Comparison of ENCODE assay signal across 18 cellular contexts in genomic region chr18:70182548-70182947, GRCh38. TPM values are rescaled to one million over a fixed set of nuclear protein-coding genes. Genes with fewer than 3 reads are reported as not detected.
DNase-seq lines count a peak whose midpoint lies in the region; ATAC-seq and TF ChIP-seq lines count a peak whose summit lies in the region.
"Had no signal": no experiment of that assay in that cellular context is flagged by ENCODE, and none has a peak within 500 bp of the region (broad histone marks: within the 10 kb centered on the region; RNA-seq: fewer than 3 reads in every experiment).

No MANE protein-coding gene starts in this region.

- H3K4me2 ChIP-seq in KMS-11: peak overlapping the region; percentile 43
- H3K4me2 ChIP-seq in skeletal muscle satellite cell (ENCODE audit: low read length): peak overlapping the region; percentile 57

- H3K79me2 ChIP-seq in KMS-11 (ENCODE audit: insufficient read depth, low read depth): peaks cover 37% of the 10 kb centered on the region

- no peak overlapping the region for H3K27ac Mint-ChIP-seq in mesothelial cell of epicardium

- ATAC-seq in GM21381 (IDR thresholded peaks at IDR 0.05; ENCODE audit: unreplicated experiment): no peak
- ATAC-seq: HepG2 had no signal

- H3K27me3 Mint-ChIP-seq in mesothelial cell of epicardium (ENCODE audit: low read depth): no peaks in the 10 kb centered on the region

- H3K27me3 ChIP-seq in KMS-11 (ENCODE audit: insufficient read depth, low read depth): no peaks in the 10 kb centered on the region
- H3K27me3 ChIP-seq in adipocyte (replicated peaks; ENCODE audit: control insufficient read depth, insufficient read depth, low read length): no peaks in the 10 kb centered on the region
- H3K27me3 ChIP-seq in skeletal muscle satellite cell (ENCODE audit: control insufficient read depth, insufficient read depth, low read length): no peaks in the 10 kb centered on the region

- H2AFZ ChIP-seq in KMS-11 (ENCODE audit: low read depth): no peak overlapping the region

- H3K4me1 Mint-ChIP-seq in mesothelial cell of epicardium: peaks cover 6% of the 10 kb centered on the region
- H3K4me1 Mint-ChIP-seq: CD14-positive monocyte had no signal

- peak overlapping the region; percentile 62 for H3K27ac ChIP-seq in KMS-11

- DNase-seq in ELR (ENCODE audit: low read depth) (peak; percentile 49), adipocyte (ENCODE audit: low read depth) (peak; percentile 31), HuH-7 (ENCODE audit: low spot score) (no peak), mesothelial cell of epicardium (ENCODE audit: low spot score in 2 of 2, unreplicated experiment in 2 of 2) (no peak)
- DNase-seq: ACHN, AML-193, DMS 273 treated with DMSO at 0.1 percent for 48 hours, Karpas-422, NCI-H1105 treated with DMSO at 0.1 percent for 48 hours, NCI-H187, NCI-H526 treated with DMSO at 0.1 percent for 48 hours, SIG-M5 had no signal

- H3K9me3 ChIP-seq in adipocyte (ENCODE audit: control insufficient read depth, low read length) (no peaks in the 10 kb centered on the region), skeletal muscle satellite cell (replicated peaks; ENCODE audit: low read length) (no peaks in the 10 kb centered on the region)
- H3K9me3 ChIP-seq: HAP-1 had no signal

- no peak overlapping the region for H3K4me3 ChIP-seq in KMS-11 (IDR thresholded peaks at IDR 0.05; ENCODE audit: insufficient read depth, low read depth, low read length)
- no peak overlapping the region for H3K4me3 ChIP-seq in adipocyte (ENCODE audit: low read length)
- H3K4me3 ChIP-seq in skeletal muscle satellite cell (ENCODE audit: low read length): no peak overlapping the region
- H3K4me3 ChIP-seq: HAP-1 had no signal

- TF ChIP-seq CTCF in KMS-11 (conservative IDR thresholded peaks at IDR 0.05; ENCODE audit: low read depth, low read length): no peak
- TF ChIP-seq CTCF in mesothelial cell of epicardium (IDR thresholded peaks at IDR 0.05; ENCODE audit: unreplicated experiment): no peak

- peaks cover 64% of the 10 kb centered on the region for H3K4me1 ChIP-seq in KMS-11 (ENCODE audit: low read depth, poor library complexity, severe bottlenecking)
- H3K4me1 ChIP-seq in adipocyte (ENCODE audit: control insufficient read depth, insufficient read depth, low read length): peaks cover 23% of the 10 kb centered on the region
- peaks cover 30% of the 10 kb centered on the region for H3K4me1 ChIP-seq in skeletal muscle satellite cell (ENCODE audit: control insufficient read depth, insufficient read depth, low read length)
- H3K4me1 ChIP-seq: HAP-1 had no signal

- H3K36me3 ChIP-seq in KMS-11 (ENCODE audit: insufficient read depth): peaks cover 6% of the 10 kb centered on the region
- no peaks in the 10 kb centered on the region for H3K36me3 ChIP-seq in adipocyte (ENCODE audit: control insufficient read depth, insufficient read depth, low read length, severe bottlenecking)
- H3K36me3 ChIP-seq in skeletal muscle satellite cell (ENCODE audit: insufficient read depth, low read length): no peaks in the 10 kb centered on the region

- no peaks in the 10 kb centered on the region for H4K20me1 ChIP-seq in KMS-11 (ENCODE audit: insufficient read depth)

- H3K9ac ChIP-seq in KMS-11 (no peak overlapping the region), adipocyte (ENCODE audit: low read length) (no peak overlapping the region), skeletal muscle satellite cell (ENCODE audit: low read depth, low read length) (peak overlapping the region; percentile 15)

- H3K36me3 Mint-ChIP-seq in mesothelial cell of epicardium: peaks cover 33% of the 10 kb centered on the region

- peaks cover 15% of the 10 kb centered on the region for H3K9me3 Mint-ChIP-seq in mesothelial cell of epicardium

- no peak overlapping the region for H3K4me3 Mint-ChIP-seq in mesothelial cell of epicardium
- H3K4me3 Mint-ChIP-seq: CD14-positive monocyte had no signal

RNA-seq across cellular contexts. Expression of gene RTTN, which starts 22.9 kb away (rescaled TPM):
- 21.5 and 21.8 TPM in 2 replicates for total RNA-seq in skeletal muscle satellite cell (2012; rRNA removed)
- 23.1 to 25.6 TPM (median 24.9 TPM) in 3 replicates for total RNA-seq in mesothelial cell of epicardium

Comparison
In these comparisons a context has a peak if more than half of its experiments do, and no peak if none do; other contexts are left out.
1. DNase-seq: peak in ELR (single experiment) and adipocyte (single experiment); none in HuH-7 (single experiment) and mesothelial cell of epicardium (0 of 2).